ENCODE assay signal across 9 cellular contexts in the genomic region with DNA sequence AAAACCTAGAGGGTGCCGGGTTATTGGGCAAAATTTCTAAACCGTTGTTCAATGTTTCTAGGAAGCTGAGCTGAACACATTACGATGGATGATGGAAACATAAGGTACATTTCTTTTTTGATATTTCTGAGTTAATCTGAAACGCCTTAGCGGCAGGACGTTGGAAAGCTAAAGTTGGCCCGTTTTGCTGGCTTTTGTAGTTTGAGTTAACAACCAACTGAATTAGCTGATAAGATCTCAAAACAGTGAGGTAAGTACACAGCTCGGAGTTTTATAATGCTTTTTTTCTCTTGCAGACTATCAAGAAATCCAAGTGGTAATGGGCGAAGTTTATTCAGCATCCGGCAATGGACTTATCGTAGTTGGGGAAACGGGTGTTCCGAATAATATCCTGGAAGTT.
DNase-seq lines count a peak whose midpoint lies in the region; ATAC-seq, FAIRE-seq and TF ChIP-seq lines count a peak whose summit lies in the region.
"Had no signal": no experiment of that assay in that cellular context is flagged by ENCODE, and none has a peak within 500 bp of the region (broad histone marks: within the 10 kb centered on the region; RNA-seq: fewer than 3 reads in every experiment).

No MANE protein-coding gene starts in this region.

- H3K4me3 ChIP-seq in K562 (peak overlapping the region; percentile 84), lung (peak overlapping the region; percentile 78), upper lobe of right lung (peak overlapping the region; percentile 76)

- FAIRE-seq in K562 (lab: Jason Lieb, UNC) = no peak
- FAIRE-seq: G401.6 had no signal

- peak overlapping the region; percentile 95 for H3K27ac ChIP-seq in K562 (ENCODE audit: extremely low read depth, low read depth, low read length)
- peak overlapping the region; percentile 97 to 99 for H3K27ac ChIP-seq in lung (ENCODE audit: low read depth in 1 of 2, low read length in 1 of 2)
- peak overlapping the region; percentile 97 for H3K27ac ChIP-seq in upper lobe of right lung

- no peaks in the 10 kb centered on the region for H3K9me1 ChIP-seq in K562 (ENCODE audit: control insufficient read depth, insufficient read depth, low read length)

- TF ChIP-seq POLR2A in K562 (conservative IDR thresholded peaks at IDR 0.05) = no peak

- peaks cover 34% of the 10 kb centered on the region for H3K36me3 Mint-ChIP-seq in activated naive CD4-positive, alpha-beta T cell treated with anti-CD3 and anti-CD28 coated beads, Interleukin-2, amount 50 U/mL, for 24 hours

- H2AFZ ChIP-seq in K562 (ENCODE audit: low read depth, low read length) = peak overlapping the region; percentile 93; the same call in 1 of the 2 replicates

- intact Hi-C loops in K562 (cut with micrococcal nuclease) (loop anchor here (10.0 kb wide), 2 partner anchors 205 to 1925 kb away; no protein-coding TSS in a partner anchor), upper lobe of right lung (cut with DNase I) (no loop called here)

- POLR2A ChIA-PET in K562 (lab: Yijun Ruan, JAX) = interaction anchor here (1.0 kb wide), 1 partner anchor 10 kb away, joined by 3 read pairs; no protein-coding TSS in a partner anchor

- no peak for ATAC-seq in K562
- no peak for ATAC-seq in lung (ENCODE audit: insufficient read depth, low FRiP score)
- ATAC-seq in upper lobe of right lung = no peak
- ATAC-seq in HG03097 (IDR thresholded peaks at IDR 0.05; ENCODE audit: low FRiP score, unreplicated experiment) = no peak
- no peak for ATAC-seq in HG02642 (IDR thresholded peaks at IDR 0.05; ENCODE audit: poor library complexity, unreplicated experiment)

- peaks cover 34% of the 10 kb centered on the region for H3K36me3 ChIP-seq in K562 (ENCODE audit: control insufficient read depth, insufficient read depth, low read length)
- peaks cover 6 to 7% of the 10 kb centered on the region in 2 donors for H3K36me3 ChIP-seq in lung (ENCODE audit: control insufficient read depth in 2 of 2, insufficient read depth in 2 of 2, low read length in 2 of 2)
- H3K36me3 ChIP-seq in upper lobe of right lung = peaks cover 10% of the 10 kb centered on the region

- no peak for TF ChIP-seq EP300 in K562 (IDR thresholded peaks at IDR 0.05; ENCODE audit: low read length)

- peak overlapping the region; percentile 98 for H3K27ac Mint-ChIP-seq in activated naive CD4-positive, alpha-beta T cell treated with anti-CD3 and anti-CD28 coated beads, Interleukin-2, amount 50 U/mL, for 24 hours

- H3K4me2 ChIP-seq in K562 (ENCODE audit: insufficient read depth, low read length) = peak overlapping the region; percentile 98

- no peaks in the 10 kb centered on the region for H3K9me3 ChIP-seq in K562 (replicated peaks; ENCODE audit: control insufficient read depth, insufficient read depth, low read depth, low read length)
- no peaks in the 10 kb centered on the region for H3K9me3 ChIP-seq in lung (ENCODE audit: control insufficient read depth in 2 of 2, insufficient read depth in 1 of 2, low read length in 1 of 2)
- no peaks in the 10 kb centered on the region for H3K9me3 ChIP-seq in upper lobe of right lung

- TF ChIP-seq CTCF in K562 (IDR thresholded peaks at IDR 0.05 in 2 of 3, conservative IDR thresholded peaks at IDR 0.05 in 1 of 3; ENCODE audit: insufficient read depth in 2 of 3, low read depth in 1 of 3, low read length in 3 of 3) (no peak), lung (IDR thresholded peaks at IDR 0.05; ENCODE audit: control extremely low read depth, extremely low read depth) (no peak), upper lobe of right lung (IDR thresholded peaks at IDR 0.05) (no peak)

- H3K4me1 Mint-ChIP-seq in activated naive CD4-positive, alpha-beta T cell treated with anti-CD3 and anti-CD28 coated beads, Interleukin-2, amount 50 U/mL, for 24 hours = peaks cover 54% of the 10 kb centered on the region

- H3K9me3 Mint-ChIP-seq in activated naive CD4-positive, alpha-beta T cell treated with anti-CD3 and anti-CD28 coated beads, Interleukin-2, amount 50 U/mL, for 24 hours = no peaks in the 10 kb centered on the region

- TF ChIP-seq RAD21 in K562 (CRISPR knock-in tag; conservative IDR thresholded peaks at IDR 0.05 in 1 of 2, IDR thresholded peaks at IDR 0.05 in 1 of 2) = no peak

- peak overlapping the region; percentile 99 to 100 for H3K9ac ChIP-seq in K562 (ENCODE audit: insufficient read depth in 1 of 2, low read depth in 2 of 2, low read length in 2 of 2)

- peaks cover 4 to 12% of the 10 kb centered on the region in 2 experiments; a peak in 3 of 5 replicates for H3K4me1 ChIP-seq in K562 (replicated peaks in 1 of 2; ENCODE audit: control insufficient read depth in 2 of 2, insufficient read depth in 2 of 2, low read length in 2 of 2)
- H3K4me1 ChIP-seq in lung (ENCODE audit: control insufficient read depth in 2 of 2, insufficient read depth in 2 of 2, low read length in 2 of 2) = peaks cover 0 to 11% of the 10 kb centered on the region in 2 donors
- peaks cover 31% of the 10 kb centered on the region for H3K4me1 ChIP-seq in upper lobe of right lung

- in situ Hi-C loops in K562 (cut with MboI) = loop anchor here (25.0 kb wide), 1 partner anchor 408 kb away; a partner anchor contains a TSS

- under 1% methylated on average over 13 of the region's 13 CpGs for WGBS in K562 (ENCODE audit: insufficient coverage, low coverage, missing lambda C conversion rate)
- 1 to 4% methylated on average over 13 of the region's 13 CpGs for WGBS in lung, 2 donors

- H3K27me3 Mint-ChIP-seq in activated naive CD4-positive, alpha-beta T cell treated with anti-CD3 and anti-CD28 coated beads, Interleukin-2, amount 50 U/mL, for 24 hours = no peaks in the 10 kb centered on the region

- H3K79me2 ChIP-seq in K562 (ENCODE audit: control insufficient read depth, insufficient read depth, low read length) = peaks cover 38% of the 10 kb centered on the region

- BruUV-seq in K562 (replicated peaks; lab: Mats Ljungman, UMichigan) = no TSS peak

- H3K27me3 ChIP-seq in K562 (ENCODE audit: control insufficient read depth in 2 of 2, insufficient read depth in 2 of 2, low read length in 2 of 2) = no peaks in the 10 kb centered on the region
- H3K27me3 ChIP-seq in lung (ENCODE audit: control insufficient read depth, insufficient read depth) = no peaks in the 10 kb centered on the region
- no peaks in the 10 kb centered on the region for H3K27me3 ChIP-seq in upper lobe of right lung

- peak overlapping the region; percentile 90 for H3K4me3 Mint-ChIP-seq in activated naive CD4-positive, alpha-beta T cell treated with anti-CD3 and anti-CD28 coated beads, Interleukin-2, amount 50 U/mL, for 24 hours

- no peak for DNase-seq in activated naive CD4-positive, alpha-beta T cell (lab: John Stamatoyannopoulos, UW)
- DNase-seq in K562 (ENCODE audit: extremely low read depth in 1 of 4, low spot score in 3 of 4) (peak in 3 of 4 experiments; percentile 12 to 24 (median 23)), lung (ENCODE audit: low spot score) (no peak), upper lobe of right lung (no peak), NCI-H524 (lab: John Stamatoyannopoulos, UW) (no peak)

- no peaks in the 10 kb centered on the region for H4K20me1 ChIP-seq in K562 (replicated peaks; ENCODE audit: control insufficient read depth, insufficient read depth, low read length)

- CTCF ChIA-PET in K562 (lab: Yijun Ruan, JAX; ENCODE audit: low intra/inter-chr PET ratio) = no interaction called here

TF ChIP-seq in K562, 482 proteins besides CTCF, POLR2A, EP300 and RAD21:
- TF ChIP-seq NCOA6 (IDR thresholded peaks at IDR 0.05) (0 out of 2 replicates have a peak, but pooled peaks have one; percentile 19), ETV6 (IDR thresholded peaks at IDR 0.05; ENCODE audit: borderline replicate concordance in 1 of 2, low read depth in 2 of 2, low read length in 1 of 2) (no peak), ETV6 (CRISPR knock-in tag; IDR thresholded peaks at IDR 0.05; ENCODE audit: borderline replicate concordance) (no peak), SIX5 (IDR thresholded peaks at IDR 0.05; ENCODE audit: borderline replicate concordance in 1 of 2, insufficient read depth in 1 of 2, low read depth in 1 of 2, low read length in 2 of 2) (0 out of 4 replicates have a peak, but pooled peaks of 1 of the 2 experiments have one; percentile 6), ZNF589 (CRISPR knock-in tag; IDR thresholded peaks at IDR 0.05; ENCODE audit: low read depth) (0 out of 2 replicates have a peak, but pooled peaks have one; percentile 7)
- TF ChIP-seq, protein P1, sequence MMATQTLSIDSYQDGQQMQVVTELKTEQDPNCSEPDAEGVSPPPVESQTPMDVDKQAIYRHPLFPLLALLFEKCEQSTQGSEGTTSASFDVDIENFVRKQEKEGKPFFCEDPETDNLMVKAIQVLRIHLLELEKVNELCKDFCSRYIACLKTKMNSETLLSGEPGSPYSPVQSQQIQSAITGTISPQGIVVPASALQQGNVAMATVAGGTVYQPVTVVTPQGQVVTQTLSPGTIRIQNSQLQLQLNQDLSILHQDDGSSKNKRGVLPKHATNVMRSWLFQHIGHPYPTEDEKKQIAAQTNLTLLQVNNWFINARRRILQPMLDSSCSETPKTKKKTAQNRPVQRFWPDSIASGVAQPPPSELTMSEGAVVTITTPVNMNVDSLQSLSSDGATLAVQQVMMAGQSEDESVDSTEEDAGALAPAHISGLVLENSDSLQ (IDR thresholded peaks at IDR 0.05) = no peak
TF ChIP-seq in K562: peak in this region for 3.

Comparison
In these comparisons a context has a peak if more than half of its experiments do, and no peak if none do; other contexts are left out.
1. DNase-seq: peak in K562 (3 of 4); none in activated naive CD4-positive, alpha-beta T cell (0 of 4), lung (single experiment), upper lobe of right lung (single experiment) and NCI-H524 (0 of 2).
2. Peak in every context shown above with its lines, with median percentiles within 50 percentile points of each other: H3K27ac ChIP-seq and H3K4me3 ChIP-seq.